11 cellular contexts compared by ENCODE assay signal in the genomic region with DNA sequence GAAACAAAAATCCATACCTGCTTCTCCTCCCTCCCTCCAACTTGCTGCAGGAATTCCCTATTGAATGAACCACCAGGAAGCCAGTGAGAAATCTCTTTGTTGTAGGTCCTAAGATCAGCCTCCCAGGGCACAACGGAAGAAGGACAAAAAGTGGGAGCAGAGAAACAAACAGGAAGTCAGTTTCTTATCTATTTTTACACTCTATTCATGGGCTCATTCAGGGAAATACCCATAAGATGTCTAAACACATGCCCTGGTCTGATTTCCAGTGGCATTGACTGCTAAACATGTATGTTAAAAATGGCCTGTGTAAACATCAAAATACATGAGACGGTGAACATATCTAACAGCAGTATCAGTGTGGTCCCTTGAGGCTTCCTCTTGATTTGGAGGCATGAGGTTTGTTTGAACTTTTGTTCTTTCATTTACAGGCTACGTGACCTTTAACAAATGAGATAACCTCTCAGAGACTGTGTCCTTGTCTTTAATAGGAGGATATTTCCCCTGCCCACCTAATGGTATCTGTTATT. TPM values are rescaled to one million over a fixed set of nuclear protein-coding genes. Genes with fewer than 3 reads are reported as not detected.
DNase-seq lines count a peak whose midpoint lies in the region; ATAC-seq and TF ChIP-seq lines count a peak whose summit lies in the region.
"Had no signal": no experiment of that assay in that cellular context is flagged by ENCODE, and none has a peak within 500 bp of the region (broad histone marks: within the 10 kb centered on the region; RNA-seq: fewer than 3 reads in every experiment).

No MANE protein-coding gene starts in this region.

- TF ChIP-seq CTCF in upper lobe of right lung (IDR thresholded peaks at IDR 0.05) (no peak), breast epithelium (IDR thresholded peaks at IDR 0.05) (no peak)

- H3K9me3 ChIP-seq in T-helper 17 cell (ENCODE audit: control insufficient read depth, low read length, poor library complexity, severe bottlenecking), result no peaks in the 10 kb centered on the region
- no peaks in the 10 kb centered on the region for H3K9me3 ChIP-seq in upper lobe of right lung
- H3K9me3 ChIP-seq in breast epithelium, result no peaks in the 10 kb centered on the region

- H3K27me3 ChIP-seq in upper lobe of right lung (no peaks in the 10 kb centered on the region), breast epithelium (no peaks in the 10 kb centered on the region)

- peak; percentile 73 for ATAC-seq in T-helper 17 cell
- ATAC-seq in upper lobe of right lung, result no peak
- no peak for ATAC-seq in GM21723 (IDR thresholded peaks at IDR 0.05; ENCODE audit: unreplicated experiment)
- no peak for ATAC-seq in left cardiac atrium

- no peaks in the 10 kb centered on the region for H3K27me3 Mint-ChIP-seq in activated naive CD4-positive, alpha-beta T cell treated with anti-CD3 and anti-CD28 coated beads, Interleukin-2, amount 10 ng/mL, durations not matched to agents 7 days and 5 days
- no peaks in the 10 kb centered on the region for H3K27me3 Mint-ChIP-seq in T-helper 17 cell

- no peak overlapping the region for H3K4me3 Mint-ChIP-seq in activated naive CD4-positive, alpha-beta T cell treated with anti-CD3 and anti-CD28 coated beads, Interleukin-2, amount 10 ng/mL, durations not matched to agents 7 days and 5 days
- H3K4me3 Mint-ChIP-seq in T-helper 17 cell, result peak overlapping the region; percentile 33

- TF ChIP-seq POLR2A in erythroblast (IDR thresholded peaks at IDR 0.05; ENCODE audit: low read length), result no peak
- TF ChIP-seq POLR2A in breast epithelium (IDR thresholded peaks at IDR 0.05), result no peak

- peaks cover 40% of the 10 kb centered on the region for H3K36me3 Mint-ChIP-seq in activated naive CD4-positive, alpha-beta T cell treated with anti-CD3 and anti-CD28 coated beads, Interleukin-2, amount 10 ng/mL, durations not matched to agents 7 days and 5 days
- no peaks in the 10 kb centered on the region for H3K36me3 Mint-ChIP-seq in T-helper 17 cell (ENCODE audit: low read depth)

- H3K27ac ChIP-seq in upper lobe of right lung (peak overlapping the region; percentile 3), breast epithelium (no peak overlapping the region)
- H3K27ac ChIP-seq: parathyroid adenoma had no signal

- H3K9me3 Mint-ChIP-seq in activated naive CD4-positive, alpha-beta T cell treated with anti-CD3 and anti-CD28 coated beads, Interleukin-2, amount 10 ng/mL, durations not matched to agents 7 days and 5 days, result no peaks in the 10 kb centered on the region

- no peak for DNase-seq in activated naive CD4-positive, alpha-beta T cell treated with anti-CD3 and anti-CD28 coated beads, Interleukin-2, amount 10 ng/mL, durations not matched to agents 7 days and 5 days
- DNase-seq in activated naive CD4-positive, alpha-beta T cell (lab: John Stamatoyannopoulos, UW), result no peak
- DNase-seq in T-helper 17 cell (no peak), erythroblast (lab: John Stamatoyannopoulos, UW) (peak; percentile 27 to 48), upper lobe of right lung (no peak), breast epithelium (ENCODE audit: low spot score in 2 of 2) (no peak), left cardiac atrium (no peak)
- DNase-seq: kidney glomerular epithelial cell, NCI-H748 treated with DMSO at 0.1 percent for 48 hours had no signal

- CTCF ChIA-PET in activated naive CD4-positive, alpha-beta T cell treated with anti-CD3 and anti-CD28 coated beads, Interleukin-2, amount 10 ng/mL, durations not matched to agents 7 days and 5 days (lab: Charles Lee), result no interaction called here

- peaks cover 75% of the 10 kb centered on the region for H3K4me1 Mint-ChIP-seq in activated naive CD4-positive, alpha-beta T cell treated with anti-CD3 and anti-CD28 coated beads, Interleukin-2, amount 10 ng/mL, durations not matched to agents 7 days and 5 days
- peaks cover 53% of the 10 kb centered on the region for H3K4me1 Mint-ChIP-seq in T-helper 17 cell

- H3K36me3 ChIP-seq in upper lobe of right lung (no peaks in the 10 kb centered on the region), breast epithelium (no peaks in the 10 kb centered on the region)

- peak overlapping the region; percentile 69 for H3K27ac Mint-ChIP-seq in activated naive CD4-positive, alpha-beta T cell treated with anti-CD3 and anti-CD28 coated beads, Interleukin-2, amount 10 ng/mL, durations not matched to agents 7 days and 5 days
- H3K27ac Mint-ChIP-seq in T-helper 17 cell, result peak overlapping the region; percentile 84

- peaks cover 7% of the 10 kb centered on the region for H3K4me1 ChIP-seq in upper lobe of right lung
- no peaks in the 10 kb centered on the region for H3K4me1 ChIP-seq in breast epithelium
- H3K4me1 ChIP-seq: parathyroid adenoma had no signal

- H3K4me3 ChIP-seq in upper lobe of right lung (no peak overlapping the region), breast epithelium (no peak overlapping the region)

- intact Hi-C loops in upper lobe of right lung (cut with DNase I) (no loop called here), breast epithelium (cut with DNase I; ENCODE audit: low total_unique reads) (no loop called here), left cardiac atrium (cut with DNase I) (no loop called here)

RNA-seq across cellular contexts. Expression of a gene that starts 18.8 kb away (rescaled TPM):
- total RNA-seq in T-helper 17 cell (10 to 100 TPM; 14.9 to 16.6 TPM), upper lobe of right lung (7.7 TPM), breast epithelium (1 to 10 TPM; 1.0 to 2.3 (median 1.1) TPM), left cardiac atrium (1 to 10 TPM; 1.0 to 1.1 TPM)

RNA-seq across cellular contexts. Expression of a gene that starts 30.7 kb away (rescaled TPM):
- total RNA-seq in T-helper 17 cell, result 10 to 100 TPM; 33.1 to 36.5 TPM
- 47.4 TPM for total RNA-seq in upper lobe of right lung
- total RNA-seq in breast epithelium, result 10 to 100 TPM; 30.8 to 39.8 (median 37.3) TPM
- 10 to 100 TPM; 17.1 to 18.9 TPM for total RNA-seq in left cardiac atrium

Comparison
In these comparisons a context has a peak if more than half of its experiments do, and no peak if none do; other contexts are left out.
1. DNase-seq: peak in erythroblast (2 of 2); none in activated naive CD4-positive, alpha-beta T cell treated with anti-CD3 and anti-CD28 coated beads, Interleukin-2, amount 10 ng/mL, durations not matched to agents 7 days and 5 days (single experiment), activated naive CD4-positive, alpha-beta T cell (0 of 4), T-helper 17 cell (0 of 3), upper lobe of right lung (single experiment), breast epithelium (0 of 2) and left cardiac atrium (single experiment).